In the genomic region with DNA sequence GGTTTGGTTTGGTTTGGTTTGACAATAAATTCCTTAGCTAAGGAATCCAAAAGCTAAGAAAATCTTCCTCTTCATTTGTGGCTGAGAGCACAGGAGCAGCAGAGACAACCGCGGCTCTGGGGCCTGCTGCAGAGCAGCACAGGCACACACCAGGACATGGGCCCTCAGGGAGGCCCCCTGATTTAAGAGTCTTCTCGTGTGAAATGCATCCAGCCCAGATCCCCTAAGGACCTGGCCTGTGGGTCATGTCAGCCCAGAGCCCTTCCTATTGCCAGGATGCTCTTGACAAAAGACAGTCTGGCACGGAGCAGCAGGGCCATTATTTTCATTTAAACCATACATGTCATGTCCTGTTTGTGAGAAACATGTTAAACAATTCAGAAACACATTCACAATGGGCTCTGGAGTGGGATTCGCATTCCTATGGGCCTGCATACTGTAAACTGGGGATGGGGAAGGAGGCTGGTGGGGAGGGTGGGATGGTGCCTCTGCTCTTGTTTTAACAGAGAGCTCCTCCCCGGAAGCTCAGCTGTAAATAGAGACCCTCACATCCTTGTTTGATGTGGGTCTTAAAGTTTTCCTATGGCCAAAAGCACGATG, we compare ENCODE assay signal across 12 cellular contexts.
DNase-seq lines count a peak whose midpoint lies in the region; TF ChIP-seq lines count a peak whose summit lies in the region.
"Had no signal": no experiment of that assay in that cellular context is flagged by ENCODE, and none has a peak within 500 bp of the region (broad histone marks: within the 10 kb centered on the region; RNA-seq: fewer than 3 reads in every experiment).

No MANE protein-coding gene starts in this region.

- no peaks in the 10 kb centered on the region for H3K9me3 ChIP-seq in HUES48 (ENCODE audit: control insufficient read depth, insufficient read depth, low read length)
- H3K9me3 ChIP-seq in ectodermal cell (ENCODE audit: control insufficient read depth, low read length) = no peaks in the 10 kb centered on the region
- H3K9me3 ChIP-seq in neuronal stem cell (replicated peaks in 1 of 2; ENCODE audit: control insufficient read depth in 2 of 2, insufficient read depth in 1 of 2, low read depth in 1 of 2, low read length in 2 of 2) = no peaks in the 10 kb centered on the region
- no peaks in the 10 kb centered on the region for H3K9me3 ChIP-seq in uterus

- H3K23ac ChIP-seq in neuronal stem cell (ENCODE audit: low read depth, low read length, poor library complexity) = no peak overlapping the region

- no peak overlapping the region for H3K4me2 ChIP-seq in neuronal stem cell (ENCODE audit: insufficient read depth, low read length, poor library complexity, severe bottlenecking)

- 46 to 53% methylated on average over 7 of the region's 7 CpGs for WGBS in ectodermal cell, 2 experiments
- WGBS in neuronal stem cell (ENCODE audit: extremely low coverage in 2 of 2, insufficient read length in 2 of 2, insufficient replicate concordance in 1 of 2), 2 donors = no CpG with 5 or more reads among the region's 7 CpGs

- H3K36me3 ChIP-seq in HUES48 (ENCODE audit: control insufficient read depth, insufficient read depth, low read length) (no peaks in the 10 kb centered on the region), ectodermal cell (ENCODE audit: control insufficient read depth, insufficient read depth, low read length) (no peaks in the 10 kb centered on the region), neuronal stem cell (replicated peaks in 1 of 2; ENCODE audit: control insufficient read depth in 2 of 2, insufficient read depth in 2 of 2, low read length in 2 of 2) (no peaks in the 10 kb centered on the region), uterus (no peaks in the 10 kb centered on the region)

- no peak for TF ChIP-seq POLR2A in uterus (IDR thresholded peaks at IDR 0.05)

- H3K18ac ChIP-seq in neuronal stem cell (ENCODE audit: low read length) = peak overlapping the region; percentile 44

- H3K4me1 ChIP-seq in HUES48 (ENCODE audit: control insufficient read depth, insufficient read depth, low read length) = peaks cover 11% of the 10 kb centered on the region; the same call in 1 of the 2 replicates
- no peaks in the 10 kb centered on the region for H3K4me1 ChIP-seq in ectodermal cell (ENCODE audit: control insufficient read depth, insufficient read depth, low read length)
- peaks cover 12 to 20% of the 10 kb centered on the region in 2 donors for H3K4me1 ChIP-seq in neuronal stem cell (ENCODE audit: control insufficient read depth in 2 of 2, insufficient read depth in 1 of 2, low read depth in 1 of 2, low read length in 2 of 2)
- no peaks in the 10 kb centered on the region for H3K4me1 ChIP-seq in uterus

- H3K9ac ChIP-seq in HUES48 (ENCODE audit: low read depth, low read length) (no peak overlapping the region), neuronal stem cell (ENCODE audit: low read depth, low read length, poor library complexity) (no peak overlapping the region)

- intact Hi-C loops in uterus (cut with DNase I; ENCODE audit: low total_unique reads) = no loop called here

- H4K91ac ChIP-seq in neuronal stem cell (ENCODE audit: low read depth, low read length, poor library complexity) = no peak overlapping the region

- H2AFZ ChIP-seq in neuronal stem cell (ENCODE audit: low read length) = peak overlapping the region; percentile 68

- no peak overlapping the region for H4K8ac ChIP-seq in neuronal stem cell (ENCODE audit: low read depth, low read length)

- H3K4ac ChIP-seq in neuronal stem cell (ENCODE audit: low read length) = no peak overlapping the region

- H3K27me3 ChIP-seq in HUES48 (ENCODE audit: control insufficient read depth, insufficient read depth, low read length) (no peaks in the 10 kb centered on the region), ectodermal cell (ENCODE audit: control insufficient read depth, insufficient read depth, low read length, poor library complexity, severe bottlenecking) (no peaks in the 10 kb centered on the region), neuronal stem cell (ENCODE audit: control insufficient read depth in 3 of 3, insufficient read depth in 3 of 3, low read depth in 1 of 3, low read length in 3 of 3) (no peaks in the 10 kb centered on the region), uterus (no peaks in the 10 kb centered on the region)

- DNase-seq in iPS-NIHi7 (ENCODE audit: extremely low spot score) = peak; percentile 15
- no peak for DNase-seq in neuronal stem cell (ENCODE audit: low spot score)
- no peak for DNase-seq in NCI-H146 treated with DMSO at 0.1 percent for 48 hours (lab: John Stamatoyannopoulos, UW; ENCODE audit: unreplicated experiment)
- DNase-seq in DMS153 treated with DMSO at 0.1 percent for 48 hours (lab: John Stamatoyannopoulos, UW; ENCODE audit: unreplicated experiment) = no peak
- DNase-seq in activated T-cell treated with anti-CD3 and anti-CD28 coated beads, Interleukin-2, amount 50 U/mL, for 48 hours = no peak
- no peak for DNase-seq in uterus
- DNase-seq: CD4-positive, CD25-positive, alpha-beta regulatory T cell; KG1; NCI-H146 had no signal

- H2BK5ac ChIP-seq in neuronal stem cell (ENCODE audit: low read length) = no peak overlapping the region

- H3K79me1 ChIP-seq in neuronal stem cell (ENCODE audit: low read depth, low read length) = no peaks in the 10 kb centered on the region

- peak overlapping the region; percentile 63 for H3K27ac ChIP-seq in HUES48 (ENCODE audit: low read depth, low read length)
- H3K27ac ChIP-seq in ectodermal cell (ENCODE audit: insufficient read depth, low read depth, low read length, poor library complexity, severe bottlenecking) = peak overlapping the region; percentile 56
- no peak overlapping the region for H3K27ac ChIP-seq in neuronal stem cell (replicated peaks; ENCODE audit: low read length)
- no peak overlapping the region for H3K27ac ChIP-seq in uterus
- H3K27ac ChIP-seq: HL-60 had no signal

- H2BK120ac ChIP-seq in neuronal stem cell (ENCODE audit: low read depth, low read length) = no peak overlapping the region

- TF ChIP-seq CTCF in uterus (IDR thresholded peaks at IDR 0.05) = no peak

- H2BK12ac ChIP-seq in neuronal stem cell (ENCODE audit: low read length) = no peak overlapping the region

- H3K4me3 ChIP-seq in HUES48 (ENCODE audit: low read depth, low read length) = no peak overlapping the region
- H3K4me3 ChIP-seq in ectodermal cell (ENCODE audit: insufficient read depth, low read depth, low read length) = no peak overlapping the region
- peak overlapping the region in 1 of 2 donors; percentile 11 for H3K4me3 ChIP-seq in neuronal stem cell (ENCODE audit: low read length in 2 of 2)
- H3K4me3 ChIP-seq in uterus = no peak overlapping the region

- no peak overlapping the region for H2BK15ac ChIP-seq in neuronal stem cell (ENCODE audit: low read length)

- no peak overlapping the region for H3K14ac ChIP-seq in neuronal stem cell (ENCODE audit: low read length)

- no peak overlapping the region for H2AK5ac ChIP-seq in neuronal stem cell (ENCODE audit: low read depth, low read length)

Comparison
In these comparisons a context has a peak if more than half of its experiments do, and no peak if none do; other contexts are left out.
1. H3K27ac ChIP-seq: peak in HUES48 (single experiment) and ectodermal cell (single experiment); none in neuronal stem cell (single experiment) and uterus (0 of 2).